In genomic region chr18:24846133-24846532, GRCh38 we compare ENCODE assay signal across 15 cellular contexts.
"Had no signal": no experiment of that assay in that cellular context is flagged by ENCODE, and none has a peak within 500 bp of the region (broad histone marks: within the 10 kb centered on the region; RNA-seq: fewer than 3 reads in every experiment).

No MANE protein-coding gene starts in this region.

- H3K4me3 Mint-ChIP-seq: activated CD8-positive, alpha-beta T cell treated with anti-CD3 and anti-CD28 coated beads for 36 hours; activated T-cell treated with anti-CD3 and anti-CD28 coated beads, Interleukin-2, amount 50 U/mL, for 4 hours; natural killer cell treated with Interleukin-12 subunit alpha and Interleukin-12 subunit beta and Interleukin-15 and Interleukin-18, amount 100 ng/mL, for 72 hours; stimulated activated effector memory CD8-positive, alpha-beta T cell treated with anti-CD3 and anti-CD28 coated beads, Interleukin-12 subunit alpha, Interleukin-12 subunit beta, amount 100 ng/mL, for 72 hours; T-helper 2 cell treated with Interferon-gamma antibody and Interleukin-4, amounts not matched to agents 5 μg/mL and 100 μg/mL, for 36 hours had no signal

- H3K36me3 ChIP-seq: colonic mucosa, thyroid gland had no signal

- H3K4me1 ChIP-seq: colonic mucosa, thyroid gland had no signal

- H3K27ac ChIP-seq: colonic mucosa, thyroid gland had no signal

- ATAC-seq: activated CD8-positive, alpha-beta T cell treated with anti-CD3 and anti-CD28 coated beads for 36 hours; activated naive CD4-positive, alpha-beta T cell treated with anti-CD3 and anti-CD28 coated beads, Interleukin-2, amount 50 U/mL, for 72 hours; activated T-cell treated with anti-CD3 and anti-CD28 coated beads, Interleukin-2, amount 50 U/mL, for 4 hours; esophagus mucosa; natural killer cell treated with Interleukin-12 subunit alpha and Interleukin-12 subunit beta and Interleukin-15 and Interleukin-18, amount 100 ng/mL, for 72 hours; stimulated activated effector memory CD8-positive, alpha-beta T cell treated with anti-CD3 and anti-CD28 coated beads, Interleukin-12 subunit alpha, Interleukin-12 subunit beta, amount 100 ng/mL, for 72 hours had no signal

- H3K4me1 Mint-ChIP-seq: stimulated activated effector memory CD8-positive, alpha-beta T cell treated with anti-CD3 and anti-CD28 coated beads, Interleukin-12 subunit alpha, Interleukin-12 subunit beta, amount 100 ng/mL, for 72 hours had no signal

- DNase-seq: activated CD4-positive, alpha-beta T cell treated with anti-CD3 and anti-CD28 coated beads for 48 hours; activated CD8-positive, alpha-beta T cell treated with anti-CD3 and anti-CD28 coated beads for 36 hours; activated effector memory CD4-positive, alpha-beta T cell treated with anti-CD3 and anti-CD28 coated beads, Interleukin-2, amount 50 U/mL, for 16 hours; activated T-cell treated with anti-CD3 and anti-CD28 coated beads, Interleukin-2, amount 50 U/mL, for 4 hours; caudate nucleus; colonic mucosa; stimulated activated CD4-positive, alpha-beta T cell treated with anti-CD3 and anti-CD28 coated beads, Interleukin-12 subunit alpha, Interleukin-12 subunit beta, amount 100 ng/mL, for 4 hours; stimulated activated CD4-positive, alpha-beta T cell treated with anti-CD3 and anti-CD28 coated beads, Interleukin-2, amount 100 ng/mL, for 24 hours; thyroid gland had no signal

- H3K9me3 Mint-ChIP-seq: activated CD8-positive, alpha-beta T cell treated with anti-CD3 and anti-CD28 coated beads for 36 hours; activated T-cell treated with anti-CD3 and anti-CD28 coated beads, Interleukin-2, amount 50 U/mL, for 4 hours; T-helper 2 cell treated with Interferon-gamma antibody and Interleukin-4, amounts not matched to agents 5 μg/mL and 100 μg/mL, for 36 hours had no signal

- H3K27ac Mint-ChIP-seq: activated CD8-positive, alpha-beta T cell treated with anti-CD3 and anti-CD28 coated beads for 36 hours; activated naive CD4-positive, alpha-beta T cell treated with anti-CD3 and anti-CD28 coated beads, Interleukin-2, amount 50 U/mL, for 72 hours; natural killer cell treated with Interleukin-12 subunit alpha and Interleukin-12 subunit beta and Interleukin-15 and Interleukin-18, amount 100 ng/mL, for 72 hours; stimulated activated effector memory CD8-positive, alpha-beta T cell treated with anti-CD3 and anti-CD28 coated beads, Interleukin-12 subunit alpha, Interleukin-12 subunit beta, amount 100 ng/mL, for 72 hours; T-helper 2 cell treated with Interferon-gamma antibody and Interleukin-4, amounts not matched to agents 5 μg/mL and 100 μg/mL, for 36 hours had no signal

- H3K9me3 ChIP-seq: colonic mucosa, thyroid gland had no signal

- H3K27me3 ChIP-seq: colonic mucosa, thyroid gland had no signal

- H3K36me3 Mint-ChIP-seq: activated naive CD4-positive, alpha-beta T cell treated with anti-CD3 and anti-CD28 coated beads, Interleukin-2, amount 50 U/mL, for 72 hours; natural killer cell treated with Interleukin-12 subunit alpha and Interleukin-12 subunit beta and Interleukin-15 and Interleukin-18, amount 100 ng/mL, for 72 hours; stimulated activated effector memory CD8-positive, alpha-beta T cell treated with anti-CD3 and anti-CD28 coated beads, Interleukin-12 subunit alpha, Interleukin-12 subunit beta, amount 100 ng/mL, for 72 hours had no signal

- H3K4me3 ChIP-seq: colonic mucosa, lung, thyroid gland had no signal
